Comparison of ENCODE assay signal across 8 cellular contexts in the genomic region with DNA sequence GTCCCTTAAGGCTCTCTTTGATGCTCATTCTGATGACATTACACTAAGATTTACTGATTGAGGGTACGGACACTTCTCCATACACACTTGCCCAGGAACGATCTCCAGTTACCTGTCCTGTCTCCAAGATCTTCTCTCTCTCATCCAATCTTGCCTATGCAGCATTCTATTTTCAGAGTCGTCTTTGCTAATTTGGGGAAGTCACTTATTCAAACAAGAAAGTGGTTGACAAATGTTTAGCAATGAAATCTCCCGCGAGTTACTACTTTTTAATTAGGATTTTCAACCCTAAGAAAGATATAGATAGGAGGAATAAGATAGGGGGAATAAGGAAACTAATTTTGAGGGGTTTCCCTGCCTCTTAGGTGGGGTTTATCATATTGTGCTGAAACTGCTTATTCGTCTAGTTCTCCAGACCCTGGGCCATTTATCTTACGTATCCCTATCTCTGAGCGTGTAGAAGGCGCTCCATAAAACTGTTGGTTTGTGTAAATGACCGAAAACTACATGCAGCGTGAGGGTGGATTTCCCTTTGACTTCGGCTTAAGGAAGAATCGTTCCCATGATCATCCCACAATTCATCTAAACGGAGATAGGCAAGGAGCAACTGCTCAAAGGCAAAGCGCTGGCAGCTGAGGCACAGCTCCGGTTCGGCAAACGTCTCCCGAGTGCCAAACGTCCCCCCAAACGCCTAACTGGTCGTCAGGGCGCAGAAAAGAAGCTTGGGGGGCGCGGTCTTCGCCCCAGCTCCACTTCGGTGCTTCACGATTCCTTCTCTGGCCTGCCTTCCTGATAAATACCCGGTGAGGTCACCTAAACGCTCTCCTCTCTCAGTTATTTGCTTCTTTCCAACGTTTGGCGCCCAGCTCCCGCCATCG. TPM values are rescaled to one million over a fixed set of nuclear protein-coding genes. Genes with fewer than 3 reads are reported as not detected.
DNase-seq lines count a peak whose midpoint lies in the region; ATAC-seq and TF ChIP-seq lines count a peak whose summit lies in the region.

No MANE protein-coding gene starts in this region.

- H2AK5ac ChIP-seq in mesenchymal stem cell (ENCODE audit: low read length, severe bottlenecking): no peak overlapping the region

- H2BK120ac ChIP-seq in mesenchymal stem cell (ENCODE audit: low read depth, low read length): peak overlapping the region; percentile 87

- peak; percentile 2 for ATAC-seq in HG03103 (IDR thresholded peaks at IDR 0.05; ENCODE audit: low read depth, unreplicated experiment)
- no peak for ATAC-seq in thoracic aorta (ENCODE audit: insufficient number of reproducible peaks, low FRiP score, low read depth)

- H3K36me3 ChIP-seq in OCI-LY3 (replicated peaks; ENCODE audit: low read depth, low read length): peaks cover 7% of the 10 kb centered on the region
- H3K36me3 ChIP-seq in mesenchymal stem cell (ENCODE audit: control insufficient read depth in 1 of 2, insufficient read depth in 2 of 2, low read depth in 1 of 2, low read length in 2 of 2): peaks cover 0 to 9% of the 10 kb centered on the region in 2 experiments
- no peaks in the 10 kb centered on the region for H3K36me3 ChIP-seq in thoracic aorta

- H4K20me1 ChIP-seq in OCI-LY3 (ENCODE audit: insufficient read depth, low read length): no peaks in the 10 kb centered on the region

- peak overlapping the region in 1 of 2 experiments; percentile 15 for H2BK12ac ChIP-seq in mesenchymal stem cell (ENCODE audit: low read length in 2 of 2)

- CTCF ChIA-PET in activated naive CD4-positive, alpha-beta T cell treated with anti-CD3 and anti-CD28 coated beads for 36 hours (lab: Charles Lee): interaction anchor here (0.6 to 1.3 kb wide), 5 partner anchors 10 to 478 kb away, joined by 3 to 5 read pairs (median 3); no protein-coding TSS in a partner anchor

- peak overlapping the region; percentile 98 for H4K91ac ChIP-seq in mesenchymal stem cell (ENCODE audit: low read length)

- peak overlapping the region; percentile 49 for H2BK15ac ChIP-seq in mesenchymal stem cell (ENCODE audit: low read depth, poor library complexity, severe bottlenecking)

- peak overlapping the region in 1 of 2 experiments; percentile 87 for H3K23ac ChIP-seq in mesenchymal stem cell (ENCODE audit: low read length in 2 of 2)

- H3K9ac ChIP-seq in OCI-LY3 (ENCODE audit: low read length) (peak overlapping the region; percentile 91), mesenchymal stem cell (ENCODE audit: low read length) (peak overlapping the region; percentile 99)

- peak overlapping the region in 1 of 2 experiments; percentile 83 for H3K14ac ChIP-seq in mesenchymal stem cell (ENCODE audit: low read length in 2 of 2)

- H3K4me3 ChIP-seq in OCI-LY3 (ENCODE audit: low read length) (peak overlapping the region; percentile 95), mesenchymal stem cell (ENCODE audit: insufficient read depth in 1 of 2, low read depth in 1 of 2, low read length in 2 of 2) (peak overlapping the region; percentile 93 to 94), thoracic aorta (peak overlapping the region; percentile 97)

- H3K27me3 ChIP-seq in OCI-LY3 (ENCODE audit: low read depth, low read length) (no peaks in the 10 kb centered on the region), mesenchymal stem cell (ENCODE audit: control insufficient read depth in 1 of 2, insufficient read depth in 1 of 2, low read length in 2 of 2) (no peaks in the 10 kb centered on the region), thoracic aorta (replicated peaks; ENCODE audit: insufficient read depth) (no peaks in the 10 kb centered on the region)

- H3K4me1 ChIP-seq in OCI-LY3 (ENCODE audit: low read length) (peaks cover 21% of the 10 kb centered on the region), mesenchymal stem cell (ENCODE audit: control insufficient read depth, insufficient read depth, low read depth, low read length) (peaks cover 3% of the 10 kb centered on the region), thoracic aorta (ENCODE audit: control insufficient read depth in 1 of 2, low read depth in 2 of 2) (peaks cover 9 to 32% of the 10 kb centered on the region in 2 donors)

- peak overlapping the region; percentile 96 for H3K27ac Mint-ChIP-seq in activated naive CD4-positive, alpha-beta T cell treated with anti-CD3 and anti-CD28 coated beads for 36 hours

- WGBS in mesenchymal stem cell: 13% methylated on average over 32 of the region's 34 CpGs

- peak overlapping the region; percentile 70 for H3K27ac ChIP-seq in OCI-LY3 (ENCODE audit: low read length)
- peak overlapping the region; percentile 96 for H3K27ac ChIP-seq in mesenchymal stem cell (ENCODE audit: low read length, poor library complexity, severe bottlenecking)
- H3K27ac ChIP-seq in thoracic aorta: peak overlapping the region; percentile 92 to 95

- H3K79me1 ChIP-seq in mesenchymal stem cell (replicated peaks; ENCODE audit: low read length, poor library complexity, severe bottlenecking): peaks cover 15% of the 10 kb centered on the region

- H3K9me3 Mint-ChIP-seq in activated naive CD4-positive, alpha-beta T cell treated with anti-CD3 and anti-CD28 coated beads for 36 hours: peaks cover 4% of the 10 kb centered on the region

- H3K9me3 ChIP-seq in OCI-LY3 (ENCODE audit: insufficient read depth, low read length) (no peaks in the 10 kb centered on the region), mesenchymal stem cell (ENCODE audit: control insufficient read depth, low read length) (no peaks in the 10 kb centered on the region), thoracic aorta (no peaks in the 10 kb centered on the region)

- H3K4me2 ChIP-seq in OCI-LY3 (ENCODE audit: low read length) (peak overlapping the region; percentile 91), mesenchymal stem cell (ENCODE audit: low read length, poor library complexity, severe bottlenecking) (peak overlapping the region; percentile 73)

- H3K4me3 Mint-ChIP-seq in activated naive CD4-positive, alpha-beta T cell treated with anti-CD3 and anti-CD28 coated beads for 36 hours: peak overlapping the region; percentile 99

- H3K18ac ChIP-seq in mesenchymal stem cell (ENCODE audit: low read depth in 1 of 2, low read length in 2 of 2): peak overlapping the region; percentile 89 to 99

- H3K27me3 Mint-ChIP-seq in activated naive CD4-positive, alpha-beta T cell treated with anti-CD3 and anti-CD28 coated beads for 36 hours (ENCODE audit: low read depth): no peaks in the 10 kb centered on the region

- peak overlapping the region; percentile 94 for H2AFZ ChIP-seq in OCI-LY3 (ENCODE audit: low read depth, low read length)
- H2AFZ ChIP-seq in mesenchymal stem cell (ENCODE audit: low read depth, low read length): peak overlapping the region; percentile 97

- peaks cover 41% of the 10 kb centered on the region for H3K4me1 Mint-ChIP-seq in activated naive CD4-positive, alpha-beta T cell treated with anti-CD3 and anti-CD28 coated beads for 36 hours (ENCODE audit: low read depth)

- intact Hi-C loops in activated naive CD4-positive, alpha-beta T cell treated with anti-CD3 and anti-CD28 coated beads for 36 hours (cut with micrococcal nuclease): loop anchor here (1.0 to 10.0 kb wide), 13 partner anchors 125 to 1658 kb away; a partner anchor contains a TSS

- TF ChIP-seq CTCF in OCI-LY3 (IDR thresholded peaks at IDR 0.05; ENCODE audit: low read depth, low read length) (no peak), thoracic aorta (IDR thresholded peaks at IDR 0.05) (no peak)

- no peak for DNase-seq in activated naive CD4-positive, alpha-beta T cell treated with anti-CD3 and anti-CD28 coated beads for 36 hours
- DNase-seq in activated naive CD4-positive, alpha-beta T cell treated with Interleukin-2 at 50 U/mL for 16 hours: no peak
- DNase-seq in dermis blood vessel endothelial cell (peak; percentile 55), mesenchymal stem cell (peak; percentile 57), thoracic aorta (ENCODE audit: low spot score) (no peak), T-helper 9 cell (no peak)

- peaks cover 44% of the 10 kb centered on the region for H3K79me2 ChIP-seq in OCI-LY3 (ENCODE audit: low read length)

- H3K36me3 Mint-ChIP-seq in activated naive CD4-positive, alpha-beta T cell treated with anti-CD3 and anti-CD28 coated beads for 36 hours (ENCODE audit: low read depth): peaks cover 15% of the 10 kb centered on the region

- H2BK5ac ChIP-seq in mesenchymal stem cell (ENCODE audit: low read depth, low read length, poor library complexity, severe bottlenecking): peak overlapping the region; percentile 71

- H4K8ac ChIP-seq in mesenchymal stem cell (ENCODE audit: low read length): peak overlapping the region; percentile 80

- peak overlapping the region; percentile 77 to 98 for H3K4ac ChIP-seq in mesenchymal stem cell (ENCODE audit: low read depth in 1 of 2, low read length in 2 of 2)

RNA-seq across cellular contexts. Expression of a gene that starts 0.8 kb away (rescaled TPM):
- total RNA-seq in activated naive CD4-positive, alpha-beta T cell treated with anti-CD3 and anti-CD28 coated beads for 36 hours: 10 to 100 TPM; 42.4 to 42.5 TPM
- total RNA-seq in dermis blood vessel endothelial cell (12.2 and 23.5 TPM in 2 replicates), thoracic aorta (10 to 100 TPM; 16.9 to 25.0 TPM)
- polyA plus RNA-seq in mesenchymal stem cell (2013, experiment 1 of 2): 18.4 TPM
- polyA plus RNA-seq in mesenchymal stem cell (2013, experiment 2 of 2): 19.8 TPM

RNA-seq across cellular contexts. Expression of a gene that starts 1.0 kb away (rescaled TPM):
- 10 to 100 TPM; 38.2 to 40.9 TPM for total RNA-seq in activated naive CD4-positive, alpha-beta T cell treated with anti-CD3 and anti-CD28 coated beads for 36 hours
- total RNA-seq in dermis blood vessel endothelial cell (27.4 and 36.2 TPM in 2 replicates), thoracic aorta (10 to 100 TPM; 19.8 to 27.5 TPM)
- 38.5 TPM for polyA plus RNA-seq in mesenchymal stem cell (2013, experiment 1 of 2)
- 39.2 TPM for polyA plus RNA-seq in mesenchymal stem cell (2013, experiment 2 of 2)

Comparison
In these comparisons a context has a peak if more than half of its experiments do, and no peak if none do; other contexts are left out.
1. DNase-seq: peak in dermis blood vessel endothelial cell (single experiment) and mesenchymal stem cell (single experiment); none in activated naive CD4-positive, alpha-beta T cell treated with anti-CD3 and anti-CD28 coated beads for 36 hours (single experiment), activated naive CD4-positive, alpha-beta T cell treated with Interleukin-2 at 50 U/mL for 16 hours (single experiment), thoracic aorta (single experiment) and T-helper 9 cell (single experiment).
2. Peak in every context shown above with its lines, with median percentiles within 50 percentile points of each other: H3K27ac ChIP-seq and H3K4me3 ChIP-seq.